8 cellular contexts compared by ENCODE assay signal in genomic region chr13:113816925-113817859, GRCh38. TPM values are rescaled to one million over a fixed set of nuclear protein-coding genes. Genes with fewer than 3 reads are reported as not detected.
DNase-seq lines count a peak whose midpoint lies in the region; ATAC-seq and TF ChIP-seq lines count a peak whose summit lies in the region.

No MANE protein-coding gene starts in this region.

- 66 to 77% methylated on average over 10 to 19 of the region's 25 CpGs for WGBS in endodermal cell (ENCODE audit: insufficient coverage in 1 of 2, insufficient read length in 1 of 2), 2 experiments

- no peak overlapping the region for H3K4me3 ChIP-seq in endodermal cell (ENCODE audit: low read length)

- peak; percentile 82 for DNase-seq in Daoy (ENCODE audit: low read depth)
- DNase-seq in NCI-H526 treated with DMSO at 0.1 percent for 48 hours (lab: John Stamatoyannopoulos, UW), result peak; percentile 78
- DNase-seq in activated CD8-positive, alpha-beta memory T cell treated with anti-CD3 and anti-CD28 coated beads for 24 hours, result peak; percentile 92
- peak; percentile 95 for DNase-seq in endodermal cell
- DNase-seq in mesothelial cell of epicardium (ENCODE audit: low spot score in 2 of 2, unreplicated experiment in 2 of 2), result peak; percentile 89 to 91
- DNase-seq in stimulated activated CD8-positive, alpha-beta memory T cell treated with anti-CD3 and anti-CD28 coated beads, Interleukin-4, amount 100 ng/mL, for 1 hour (ENCODE audit: low read depth in 2 of 2, low spot score in 1 of 2), result peak; percentile 66 to 76

- no peaks in the 10 kb centered on the region for H3K9me3 ChIP-seq in endodermal cell (ENCODE audit: control insufficient read depth, low read length)

- no peaks in the 10 kb centered on the region for H3K4me1 Mint-ChIP-seq in endodermal cell
- peaks cover 30% of the 10 kb centered on the region for H3K4me1 Mint-ChIP-seq in mesothelial cell of epicardium

- H3K9ac ChIP-seq in endodermal cell (ENCODE audit: extremely low read depth, low read length, poor library complexity, severe bottlenecking), result no peak overlapping the region

- no peak overlapping the region for H3K27ac Mint-ChIP-seq in endodermal cell
- H3K27ac Mint-ChIP-seq in mesothelial cell of epicardium, result peak overlapping the region; percentile 64

- no peaks in the 10 kb centered on the region for H3K27me3 ChIP-seq in endodermal cell (ENCODE audit: control insufficient read depth, insufficient read depth, low read length, poor library complexity, severe bottlenecking)

- no peaks in the 10 kb centered on the region for H3K4me1 ChIP-seq in endodermal cell (ENCODE audit: control insufficient read depth, insufficient read depth, low read length)

- H3K27ac ChIP-seq in endodermal cell (ENCODE audit: low read depth, low read length), result no peak overlapping the region

- no peak overlapping the region for H3K4me3 Mint-ChIP-seq in endodermal cell
- H3K4me3 Mint-ChIP-seq in mesothelial cell of epicardium, result no peak overlapping the region

- TF ChIP-seq CTCF in endodermal cell (conservative IDR thresholded peaks at IDR 0.05), result peak; percentile 90
- TF ChIP-seq CTCF in mesothelial cell of epicardium (IDR thresholded peaks at IDR 0.05; ENCODE audit: unreplicated experiment), result peak; percentile 87

- H3K9me3 Mint-ChIP-seq in endodermal cell, result no peaks in the 10 kb centered on the region
- no peaks in the 10 kb centered on the region for H3K9me3 Mint-ChIP-seq in mesothelial cell of epicardium

- no peaks in the 10 kb centered on the region for H3K36me3 Mint-ChIP-seq in endodermal cell (ENCODE audit: low read depth)
- peaks cover 1% of the 10 kb centered on the region for H3K36me3 Mint-ChIP-seq in mesothelial cell of epicardium

- no peaks in the 10 kb centered on the region for H3K27me3 Mint-ChIP-seq in endodermal cell (ENCODE audit: insufficient read depth)
- no peaks in the 10 kb centered on the region for H3K27me3 Mint-ChIP-seq in mesothelial cell of epicardium (ENCODE audit: low read depth)

- H3K36me3 ChIP-seq in endodermal cell (ENCODE audit: control insufficient read depth, insufficient read depth, low read length), result no peaks in the 10 kb centered on the region

- ATAC-seq in HG03064 (IDR thresholded peaks at IDR 0.05; ENCODE audit: low read depth, unreplicated experiment) (peak; percentile 56), GM18870 (IDR thresholded peaks at IDR 0.05; ENCODE audit: unreplicated experiment) (no peak)

RNA-seq across cellular contexts. Expression of gene GAS6, which starts 46.7 kb away (rescaled TPM):
- total RNA-seq in Daoy (2014; rRNA removed; shearing (Covaris generic)), result 37.1 and 42.2 TPM in 2 replicates
- total RNA-seq in endodermal cell, result 10 to 100 TPM; 45.7 to 49.6 TPM
- polyA plus RNA-seq in endodermal cell (2013, experiment 1 of 2), result 24.8 TPM
- 23.0 TPM for polyA plus RNA-seq in endodermal cell (2013, experiment 2 of 2)
- 67.4 to 74.1 TPM (median 71.5 TPM) in 3 replicates for total RNA-seq in mesothelial cell of epicardium

RNA-seq across cellular contexts. Expression of gene TMEM255B, which starts 58.2 kb away (rescaled TPM):
- total RNA-seq in Daoy (2014; rRNA removed; shearing (Covaris generic)), result 3.8 and 9.7 TPM in 2 replicates
- 1 to 10 TPM in 1 of 2 donors, under 1 TPM in 1; 0.55 to 2.1 TPM for total RNA-seq in endodermal cell
- 2.4 TPM for polyA plus RNA-seq in endodermal cell (2013, experiment 1 of 2)
- 1.9 TPM for polyA plus RNA-seq in endodermal cell (2013, experiment 2 of 2)
- 1.1 to 1.7 TPM (median 1.6 TPM) in 3 replicates for total RNA-seq in mesothelial cell of epicardium
